8 cellular contexts compared by ENCODE assay signal in the genomic region with DNA sequence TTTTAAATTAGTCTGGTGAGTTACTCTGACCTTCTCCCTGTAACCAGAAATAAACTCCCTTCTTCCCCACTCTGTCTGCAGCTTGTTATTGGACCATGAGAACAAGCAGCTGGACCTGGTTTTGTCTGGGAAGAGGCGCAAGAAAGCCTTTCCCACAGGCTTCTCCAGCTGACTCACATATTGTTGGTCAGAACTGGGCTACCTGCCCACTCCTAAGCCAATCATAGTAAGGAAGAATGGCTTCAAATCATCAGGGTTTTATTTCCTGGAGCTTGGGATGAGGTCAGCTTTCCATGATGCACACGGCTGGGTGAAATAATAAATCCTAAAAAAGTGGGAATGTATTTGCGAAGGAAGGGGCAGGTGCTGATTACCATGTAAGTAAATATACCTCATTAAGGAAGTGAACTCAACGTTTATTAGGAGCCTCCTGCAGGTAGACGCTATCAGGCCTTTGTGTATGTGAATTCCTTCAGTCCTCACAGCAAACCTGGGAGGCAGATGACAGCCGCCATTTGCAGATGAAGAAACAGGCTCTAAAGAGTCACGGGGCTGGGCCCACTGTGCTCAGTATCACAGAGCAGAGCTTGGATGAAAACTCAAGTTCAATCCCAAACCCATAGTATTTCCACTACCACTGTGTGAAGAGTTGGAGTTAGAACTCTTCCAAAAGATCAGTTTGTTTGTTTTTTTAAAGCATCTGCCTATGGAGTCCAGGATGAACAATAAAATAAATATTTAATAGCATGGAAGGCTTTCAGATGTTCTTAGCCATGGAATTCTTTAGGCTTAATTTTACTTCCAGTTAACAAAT. TPM values are rescaled to one million over a fixed set of nuclear protein-coding genes. Genes with fewer than 3 reads are reported as not detected.
DNase-seq lines count a peak whose midpoint lies in the region; ATAC-seq and TF ChIP-seq lines count a peak whose summit lies in the region.

No MANE protein-coding gene starts in this region.

- TF ChIP-seq CTCF in CD14-positive monocyte (IDR thresholded peaks at IDR 0.05): no peak
- no peak for TF ChIP-seq CTCF in fibroblast of mammary gland (conservative IDR thresholded peaks at IDR 0.05; ENCODE audit: control insufficient read depth, insufficient read depth, low read depth, low read length)
- no peak for TF ChIP-seq CTCF in osteocyte (IDR thresholded peaks at IDR 0.05)

- ATAC-seq in GM21515 (IDR thresholded peaks at IDR 0.05; ENCODE audit: unreplicated experiment): no peak
- ATAC-seq in GM19455 (IDR thresholded peaks at IDR 0.05; ENCODE audit: unreplicated experiment): no peak
- no peak for ATAC-seq in GM19452 (IDR thresholded peaks at IDR 0.05; ENCODE audit: unreplicated experiment)

- H3K27ac Mint-ChIP-seq in CD14-positive monocyte (peak overlapping the region; percentile 87 to 95 (median 89)), osteocyte (ENCODE audit: unreplicated experiment) (peak overlapping the region; percentile 89)

- peaks cover 0 to 3% (median 1%) of the 10 kb centered on the region in 3 donors for H3K27me3 Mint-ChIP-seq in CD14-positive monocyte (ENCODE audit: low read depth in 3 of 3)
- H3K27me3 Mint-ChIP-seq in osteocyte (ENCODE audit: unreplicated experiment): peaks cover 5% of the 10 kb centered on the region

- H3K4me1 Mint-ChIP-seq in CD14-positive monocyte (peaks cover 80% of the 10 kb centered on the region), osteocyte (ENCODE audit: unreplicated experiment) (peaks cover 35% of the 10 kb centered on the region)

- peak overlapping the region; percentile 11 for H3K4me3 ChIP-seq in fibroblast of mammary gland (ENCODE audit: control insufficient read depth, low read depth, low read length)

- intact Hi-C loops in CD14-positive monocyte (cut with micrococcal nuclease): no loop called here

- H3K9me3 Mint-ChIP-seq in CD14-positive monocyte (no peaks in the 10 kb centered on the region), osteocyte (ENCODE audit: unreplicated experiment) (no peaks in the 10 kb centered on the region)

- H3K36me3 Mint-ChIP-seq in CD14-positive monocyte: peaks cover 0 to 1% of the 10 kb centered on the region in 2 donors
- no peaks in the 10 kb centered on the region for H3K36me3 Mint-ChIP-seq in osteocyte (ENCODE audit: unreplicated experiment)

- H3K4me3 Mint-ChIP-seq in CD14-positive monocyte (peak overlapping the region; percentile 80 to 95), osteocyte (ENCODE audit: unreplicated experiment) (no peak overlapping the region)

- DNase-seq in CD14-positive monocyte (ENCODE audit: low spot score) (no peak), RKO (ENCODE audit: low spot score) (peak; percentile 93), fibroblast of mammary gland (ENCODE audit: low read depth) (peak; percentile 100), osteocyte (ENCODE audit: extremely low spot score, unreplicated experiment) (no peak), NCI-H345 treated with DMSO at 0.1 percent for 48 hours (lab: John Stamatoyannopoulos, UW; ENCODE audit: unreplicated experiment) (no peak)

RNA-seq across cellular contexts. Expression of a gene that starts 32.7 kb away (rescaled TPM):
- polyA plus RNA-seq in CD14-positive monocyte: 10 to 100 TPM; 12.4 to 12.6 TPM
- total RNA-seq in osteocyte: 0.40 and 0.44 TPM in 2 replicates

RNA-seq across cellular contexts. Expression of a gene that starts 54.6 kb away (rescaled TPM):
- 10 to 100 TPM; 33.9 to 48.3 TPM for polyA plus RNA-seq in CD14-positive monocyte
- 77.8 and 86.1 TPM in 2 replicates for total RNA-seq in osteocyte

RNA-seq across cellular contexts. Expression of a gene that starts 54.9 kb away (rescaled TPM):
- 1 to 10 TPM; 1.4 to 2.1 TPM for polyA plus RNA-seq in CD14-positive monocyte
- total RNA-seq in osteocyte: 8.8 and 9.5 TPM in 2 replicates

Comparison
In these comparisons a context has a peak if more than half of its experiments do, and no peak if none do; other contexts are left out.
1. DNase-seq: peak in RKO (single experiment) and fibroblast of mammary gland (single experiment); none in CD14-positive monocyte (single experiment), osteocyte (single experiment) and NCI-H345 treated with DMSO at 0.1 percent for 48 hours (single experiment).